8 cellular contexts compared by ENCODE assay signal in genomic region chr2:177772529-177772928, GRCh38.
DNase-seq lines count a peak whose midpoint lies in the region; ATAC-seq, FAIRE-seq and TF ChIP-seq lines count a peak whose summit lies in the region.

No MANE protein-coding gene starts in this region.

- peak; percentile 73 for TF ChIP-seq CTCF in CD14-positive monocyte (IDR thresholded peaks at IDR 0.05)

- no peaks in the 10 kb centered on the region for H3K36me3 Mint-ChIP-seq in CD14-positive monocyte

- no peak overlapping the region for H3K27ac Mint-ChIP-seq in CD14-positive monocyte

- H3K9me3 Mint-ChIP-seq in CD14-positive monocyte = peaks cover 0 to 6% (median 0%) of the 10 kb centered on the region in 7 donors

- FAIRE-seq in frontal cortex (lab: Jason Lieb, UNC) = peak; percentile 76

- DNase-seq in CD14-positive monocyte (ENCODE audit: low spot score) (no peak), SK-N-DZ (ENCODE audit: low spot score) (peak; percentile 32), frontal cortex (ENCODE audit: low spot score in 2 of 2) (no peak), activated gamma-delta T cell treated with Interleukin-2 at 50 U/mL for 16 hours (no peak), pons (ENCODE audit: low spot score) (no peak)
- DNase-seq in activated T-cell treated with anti-CD3 and anti-CD28 coated beads, Interleukin-2, amount 50 U/mL, for 48 hours = no peak
- no peak for DNase-seq in stimulated activated CD4-positive, alpha-beta T cell treated with anti-CD3 and anti-CD28 coated beads, Interleukin-4, amount 100 ng/mL, for 1 hour

- ATAC-seq in GM18868 (IDR thresholded peaks at IDR 0.05; ENCODE audit: unreplicated experiment) = peak; percentile 55

- H3K27me3 Mint-ChIP-seq in CD14-positive monocyte (ENCODE audit: low read depth in 3 of 3) = peaks cover 0 to 2% (median 0%) of the 10 kb centered on the region in 3 donors

- intact Hi-C loops in CD14-positive monocyte (cut with micrococcal nuclease) = no loop called here

- H3K4me1 Mint-ChIP-seq in CD14-positive monocyte = no peaks in the 10 kb centered on the region

- no peak overlapping the region for H3K4me3 Mint-ChIP-seq in CD14-positive monocyte
